ENCODE assay signal across 8 cellular contexts in genomic region chr17:80477647-80478478, GRCh38. TPM values are rescaled to one million over a fixed set of nuclear protein-coding genes. Genes with fewer than 3 reads are reported as not detected.
DNase-seq lines count a peak whose midpoint lies in the region; ATAC-seq and TF ChIP-seq lines count a peak whose summit lies in the region.

No MANE protein-coding gene starts in this region.

- H3K27me3 ChIP-seq in heart left ventricle, result peaks cover 73 to 100% (median 95%) of the 10 kb centered on the region in 9 donors

- no peak overlapping the region for H3K27ac ChIP-seq in heart left ventricle

- peaks cover 0 to 49% (median 31%) of the 10 kb centered on the region in 12 donors for H3K4me1 ChIP-seq in heart left ventricle

- H3K4me3 ChIP-seq in heart left ventricle, result peak overlapping the region in 11 of 12 donors; percentile 8 to 43 (median 34)

- no peaks in the 10 kb centered on the region for H3K36me3 ChIP-seq in heart left ventricle

- peak in 10 of 12 donors; percentile 14 to 62 (median 40) for TF ChIP-seq CTCF in heart left ventricle (IDR thresholded peaks at IDR 0.05)

- no peaks in the 10 kb centered on the region for H3K9me3 ChIP-seq in heart left ventricle

- peak in 3 of 4 donors; percentile 57 to 78 (median 67) for ATAC-seq in heart left ventricle
- peak; percentile 60 for ATAC-seq in sciatic nerve
- ATAC-seq in GM21717 (IDR thresholded peaks at IDR 0.05; ENCODE audit: unreplicated experiment), result no peak

- DNase-seq in AG20443 (ENCODE audit: low spot score) (peak; percentile 84), Kasumi-1 (lab: John Stamatoyannopoulos, UW) (peak; percentile 11 to 31), heart left ventricle (no peak), sciatic nerve (ENCODE audit: low spot score) (no peak), NCI-H187 treated with DMSO at 0.1 percent for 48 hours (lab: John Stamatoyannopoulos, UW) (no peak), NCI-H1105 treated with DMSO at 0.1 percent for 48 hours (lab: John Stamatoyannopoulos, UW) (no peak)
- DNase-seq in activated T-cell treated with anti-CD3 and anti-CD28 coated beads, Interleukin-2, amount 50 U/mL, for 1 hour, result peak; percentile 51

- WGBS in heart left ventricle, 4 donors, result 0 to 6% (median 3%) methylated on average over 4 to 103 of the region's 103 CpGs

- intact Hi-C loops in heart left ventricle (cut with DNase I) (loop anchor here in 1 of 10 donors (5.0 kb wide), 1 partner anchor 494 kb away; no protein-coding TSS in a partner anchor), sciatic nerve (cut with DNase I) (no loop called here)

- TF ChIP-seq POLR2A in heart left ventricle (IDR thresholded peaks at IDR 0.05), result no peak

RNA-seq across cellular contexts. Expression of gene NPTX1, which starts 1.5 kb away (rescaled TPM):
- total RNA-seq in heart left ventricle (under 1 TPM in 3 of 9 donors, not detected in 6; 0.07 to 0.58 (median 0.12) TPM), sciatic nerve (0.53 TPM)
- polyA plus RNA-seq in heart left ventricle, result under 1 TPM in 1 of 2 donors, not detected in 1; 0.01 TPM

Comparison
In these comparisons a context has a peak if more than half of its experiments do, and no peak if none do; other contexts are left out.
1. DNase-seq: peak in AG20443 (single experiment), Kasumi-1 (2 of 2) and activated T-cell treated with anti-CD3 and anti-CD28 coated beads, Interleukin-2, amount 50 U/mL, for 1 hour (single experiment); none in heart left ventricle (0 of 5), sciatic nerve (single experiment), NCI-H187 treated with DMSO at 0.1 percent for 48 hours (single experiment) and NCI-H1105 treated with DMSO at 0.1 percent for 48 hours (single experiment).